ENCODE assay signal across 8 cellular contexts in the genomic region with DNA sequence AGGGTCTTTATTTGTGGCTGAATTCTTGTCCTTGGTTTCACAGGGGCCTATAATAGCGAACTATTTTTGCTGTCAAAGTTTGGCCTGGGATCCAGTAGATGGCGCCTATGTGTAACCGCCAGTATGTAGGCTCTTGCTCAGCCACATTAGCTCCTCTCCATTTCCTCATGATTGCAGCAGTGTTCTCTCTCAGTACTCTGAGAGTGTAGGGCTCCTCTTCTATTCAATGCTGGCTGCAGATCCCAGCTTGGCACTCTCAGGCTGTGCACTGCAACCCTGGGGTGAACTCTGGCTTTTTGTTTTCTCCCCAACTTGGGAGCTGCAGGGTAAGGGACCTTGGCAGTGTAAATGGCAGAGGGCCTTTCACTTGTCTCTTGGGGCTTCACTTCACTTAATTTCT.
A peak's percentile ranks its signal among the peaks of the same experiment; 100 is the strongest.
DNase-seq lines count a peak whose midpoint lies in the region; ATAC-seq, FAIRE-seq and TF ChIP-seq lines count a peak whose summit lies in the region.

No MANE protein-coding gene starts in this region.

- H3K9me3 Mint-ChIP-seq in astrocyte (ENCODE audit: unreplicated experiment), result peaks cover 4% of the 10 kb centered on the region

- DNase-seq in AML-193 (lab: John Stamatoyannopoulos, UW) (peak; percentile 24 to 61), NCI-H2171 (lab: John Stamatoyannopoulos, UW) (peak; percentile 4), astrocyte (ENCODE audit: low read depth) (peak; percentile 22), kidney glomerular epithelial cell (lab: John Stamatoyannopoulos, UW) (peak; percentile 18), NCI-H226 (no peak)

- TF ChIP-seq CTCF in astrocyte (IDR thresholded peaks at IDR 0.05; ENCODE audit: insufficient read depth, low read depth, low read length) (peak; percentile 67), gastroesophageal sphincter (IDR thresholded peaks at IDR 0.05) (peak in 2 of 4 experiments; percentile 12 to 55)

- H3K36me3 ChIP-seq in astrocyte (ENCODE audit: insufficient read depth, low read length), result no peaks in the 10 kb centered on the region
- no peaks in the 10 kb centered on the region for H3K36me3 ChIP-seq in gastroesophageal sphincter

- no peak for TF ChIP-seq EP300 in gastroesophageal sphincter (IDR thresholded peaks at IDR 0.05)

- H2AFZ ChIP-seq in astrocyte (ENCODE audit: low read depth, low read length), result peak overlapping the region; percentile 38

- no peaks in the 10 kb centered on the region for H3K27me3 Mint-ChIP-seq in astrocyte (ENCODE audit: low read depth, unreplicated experiment)

- H4K20me1 ChIP-seq in astrocyte (ENCODE audit: insufficient read depth, low read length), result no peaks in the 10 kb centered on the region

- no peaks in the 10 kb centered on the region for H3K4me1 ChIP-seq in astrocyte (ENCODE audit: insufficient read depth, low read length)
- no peaks in the 10 kb centered on the region for H3K4me1 ChIP-seq in gastroesophageal sphincter

- WGBS in gastroesophageal sphincter (ENCODE audit: low coverage in 1 of 2), 2 donors, result 57% methylated on average over 3 of the region's 3 CpGs; no CpG with 5 or more reads in 1 of the 2 donors

- no peak overlapping the region for H3K27ac Mint-ChIP-seq in astrocyte (ENCODE audit: unreplicated experiment)

- no peak for FAIRE-seq in astrocyte (lab: Jason Lieb, UNC)

- H3K9me3 ChIP-seq in astrocyte (ENCODE audit: insufficient read depth, low read depth, low read length) (no peaks in the 10 kb centered on the region), gastroesophageal sphincter (no peaks in the 10 kb centered on the region)

- TF ChIP-seq POLR2A in gastroesophageal sphincter (IDR thresholded peaks at IDR 0.05), result no peak

- no peaks in the 10 kb centered on the region for H3K36me3 Mint-ChIP-seq in astrocyte (ENCODE audit: low read depth, unreplicated experiment)

- H3K27me3 ChIP-seq in astrocyte (ENCODE audit: insufficient read depth, low read length), result no peaks in the 10 kb centered on the region
- no peaks in the 10 kb centered on the region for H3K27me3 ChIP-seq in gastroesophageal sphincter

- no peaks in the 10 kb centered on the region for H3K79me2 ChIP-seq in astrocyte (ENCODE audit: insufficient read depth, low read length)

- no peak overlapping the region for H3K4me3 Mint-ChIP-seq in astrocyte (ENCODE audit: unreplicated experiment)

- no peak overlapping the region for H3K9ac ChIP-seq in astrocyte (ENCODE audit: low read length)

- no peak overlapping the region for H3K4me3 ChIP-seq in astrocyte (ENCODE audit: insufficient read depth, low read depth, low read length)
- H3K4me3 ChIP-seq in gastroesophageal sphincter, result no peak overlapping the region

- ATAC-seq in GM18502 (IDR thresholded peaks at IDR 0.05; ENCODE audit: poor library complexity, unreplicated experiment), result peak; percentile 75
- ATAC-seq in HG02884 (IDR thresholded peaks at IDR 0.05; ENCODE audit: unreplicated experiment), result peak; percentile 71
- no peak for ATAC-seq in gastroesophageal sphincter

- no peaks in the 10 kb centered on the region for H3K4me1 Mint-ChIP-seq in astrocyte (ENCODE audit: low read depth, unreplicated experiment)

- no peak overlapping the region for H3K27ac ChIP-seq in astrocyte (ENCODE audit: low read depth, low read length)
- H3K27ac ChIP-seq in gastroesophageal sphincter, result no peak overlapping the region

- H3K4me2 ChIP-seq in astrocyte (ENCODE audit: low read length), result no peak overlapping the region
